Comparison of ENCODE assay signal across 31 cellular contexts in the genomic region with DNA sequence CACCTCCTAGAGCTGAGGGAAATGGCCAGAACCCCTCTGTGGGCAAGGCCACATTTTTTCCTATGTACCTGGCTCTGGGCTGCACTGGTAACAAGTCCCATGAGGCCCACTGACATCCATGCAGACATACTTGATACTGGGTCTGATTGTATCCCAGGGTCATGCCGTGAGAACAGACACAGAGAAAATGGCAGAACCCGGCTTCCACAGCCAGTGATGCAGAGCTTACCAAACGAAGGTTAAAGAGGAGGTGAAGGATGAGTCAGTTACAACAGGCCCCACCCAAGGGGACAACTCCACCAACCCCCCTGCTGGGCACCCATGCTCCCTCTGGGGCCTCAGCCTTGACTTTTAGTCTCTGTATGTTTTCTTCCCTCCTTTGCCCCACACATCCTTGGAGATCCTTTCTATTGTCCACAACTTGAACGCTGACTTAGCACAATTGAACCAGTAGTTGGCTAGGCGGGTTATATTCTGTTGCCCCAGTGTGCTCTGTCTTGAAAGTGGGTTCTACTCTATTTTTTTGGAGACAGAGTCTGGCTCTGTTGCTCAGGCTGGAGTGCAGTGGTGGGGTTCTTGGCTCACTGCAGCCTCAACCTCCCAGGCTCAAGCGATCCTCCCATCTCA.
"Had no signal": no experiment of that assay in that cellular context is flagged by ENCODE, and none has a peak within 500 bp of the region (broad histone marks: within the 10 kb centered on the region; RNA-seq: fewer than 3 reads in every experiment).

No MANE protein-coding gene starts in this region.

- DNase-seq: activated CD4-positive, alpha-beta memory T cell treated with anti-CD3 and anti-CD28 coated beads for 36 hours; activated CD4-positive, alpha-beta T cell treated with anti-CD3 and anti-CD28 coated beads, Interleukin-2, amount 10 ng/mL, durations not matched to agents 7 days and 5 days; activated CD8-positive, alpha-beta memory T cell treated with anti-CD3 and anti-CD28 coated beads for 24 hours; activated effector memory CD4-positive, alpha-beta T cell treated with anti-CD3 and anti-CD28 coated beads, Interleukin-2, amount 50 U/mL, for 16 hours; activated naive CD4-positive, alpha-beta T cell treated with Interleukin-2 at 50 U/mL for 16 hours; activated naive CD8-positive, alpha-beta T cell treated with anti-CD3 and anti-CD28 coated beads, Interleukin-2, amount 50 U/mL, for 24 hours; activated T-cell treated with anti-CD3 and anti-CD28 coated beads, Interleukin-2, amount 50 U/mL, for 4 hours; amniotic stem cell; NCI-H1092 treated with DMSO at 0.1 percent for 48 hours; NCI-H1417 treated with DMSO at 0.1 percent for 48 hours; NCI-H1694; NCI-H2029; NCI-H345; NCI-H510A; NCI-H526 treated with DMSO at 0.1 percent for 48 hours; NCI-H82; NK-92 treated with Interleukin-12 subunit alpha and Interleukin-12 subunit beta, amount 100 ng/mL, for 24 hours; OCI-M1; RPMI8226; SW 1271 had no signal

- H3K27ac Mint-ChIP-seq: activated CD4-positive, alpha-beta memory T cell treated with anti-CD3 and anti-CD28 coated beads for 36 hours; activated CD4-positive, alpha-beta T cell treated with anti-CD3 and anti-CD28 coated beads, Interleukin-2, amount 10 ng/mL, durations not matched to agents 7 days and 5 days; activated naive CD4-positive, alpha-beta T cell treated with anti-CD3 and anti-CD28 coated beads, Interleukin-2, amount 50 U/mL, for 72 hours; activated naive CD8-positive, alpha-beta T cell treated with anti-CD3 and anti-CD28 coated beads, Interleukin-2, amount 50 U/mL, for 24 hours; T-helper 2 cell treated with Interferon-gamma antibody and Interleukin-4, amounts not matched to agents 5 μg/mL and 100 μg/mL, for 36 hours; WTC11 had no signal

- H3K4me3 ChIP-seq: ascending aorta, body of pancreas, SJSA1 had no signal

- H3K4me1 ChIP-seq: SJSA1 had no signal

- H3K4me3 Mint-ChIP-seq: activated CD4-positive, alpha-beta memory T cell treated with anti-CD3 and anti-CD28 coated beads for 36 hours; activated CD4-positive, alpha-beta T cell treated with anti-CD3 and anti-CD28 coated beads, Interleukin-2, amount 10 ng/mL, durations not matched to agents 7 days and 5 days; activated naive CD8-positive, alpha-beta T cell treated with anti-CD3 and anti-CD28 coated beads, Interleukin-2, amount 50 U/mL, for 24 hours; activated T-cell treated with anti-CD3 and anti-CD28 coated beads, Interleukin-2, amount 50 U/mL, for 4 hours; central memory CD8-positive, alpha-beta T cell; T-helper 2 cell treated with Interferon-gamma antibody and Interleukin-4, amounts not matched to agents 5 μg/mL and 100 μg/mL, for 36 hours; WTC11 had no signal

- H3K9me3 Mint-ChIP-seq: activated CD4-positive, alpha-beta memory T cell treated with anti-CD3 and anti-CD28 coated beads for 36 hours; activated CD4-positive, alpha-beta T cell treated with anti-CD3 and anti-CD28 coated beads, Interleukin-2, amount 10 ng/mL, durations not matched to agents 7 days and 5 days; activated naive CD4-positive, alpha-beta T cell treated with anti-CD3 and anti-CD28 coated beads, Interleukin-2, amount 50 U/mL, for 72 hours; activated T-cell treated with anti-CD3 and anti-CD28 coated beads, Interleukin-2, amount 50 U/mL, for 4 hours; central memory CD8-positive, alpha-beta T cell; T-helper 2 cell treated with Interferon-gamma antibody and Interleukin-4, amounts not matched to agents 5 μg/mL and 100 μg/mL, for 36 hours had no signal

- H3K36me3 ChIP-seq: ascending aorta, SJSA1 had no signal

- H3K4me2 ChIP-seq: KMS-11 had no signal

- H3K27me3 ChIP-seq: ascending aorta, body of pancreas, SJSA1 had no signal

- H3K27ac ChIP-seq: ascending aorta, body of pancreas, KMS-11, SJSA1 had no signal

- H3K27me3 Mint-ChIP-seq: activated CD4-positive, alpha-beta memory T cell treated with anti-CD3 and anti-CD28 coated beads for 36 hours; central memory CD8-positive, alpha-beta T cell had no signal

- H3K36me3 Mint-ChIP-seq: activated CD4-positive, alpha-beta memory T cell treated with anti-CD3 and anti-CD28 coated beads for 36 hours; activated naive CD4-positive, alpha-beta T cell treated with anti-CD3 and anti-CD28 coated beads, Interleukin-2, amount 50 U/mL, for 72 hours; WTC11 had no signal

- H3K4me1 Mint-ChIP-seq: activated CD4-positive, alpha-beta T cell treated with anti-CD3 and anti-CD28 coated beads, Interleukin-2, amount 10 ng/mL, durations not matched to agents 7 days and 5 days; activated naive CD8-positive, alpha-beta T cell treated with anti-CD3 and anti-CD28 coated beads, Interleukin-2, amount 50 U/mL, for 24 hours; central memory CD8-positive, alpha-beta T cell had no signal

- H3K9me3 ChIP-seq: ascending aorta, body of pancreas, SJSA1 had no signal

- ATAC-seq: activated naive CD4-positive, alpha-beta T cell treated with anti-CD3 and anti-CD28 coated beads, Interleukin-2, amount 50 U/mL, for 72 hours; activated naive CD8-positive, alpha-beta T cell treated with anti-CD3 and anti-CD28 coated beads, Interleukin-2, amount 50 U/mL, for 24 hours; activated T-cell treated with anti-CD3 and anti-CD28 coated beads, Interleukin-2, amount 50 U/mL, for 4 hours; body of pancreas; Panc1; Right ventricle myocardium inferior; SK-N-SH treated with all-trans-retinoic acid at 6 μM for 48 hours; WTC11 had no signal

- H3K9ac ChIP-seq: KMS-11 had no signal
